ENCODE assay signal across 10 cellular contexts in genomic region chr3:9791127-9791526, GRCh38. TPM values are rescaled to one million over a fixed set of nuclear protein-coding genes. Genes with fewer than 3 reads are reported as not detected.
A peak's percentile ranks its signal among the peaks of the same experiment; 100 is the strongest.
DNase-seq lines count a peak whose midpoint lies in the region; ATAC-seq and TF ChIP-seq lines count a peak whose summit lies in the region.
"Had no signal": no experiment of that assay in that cellular context is flagged by ENCODE, and none has a peak within 500 bp of the region (broad histone marks: within the 10 kb centered on the region; RNA-seq: fewer than 3 reads in every experiment).

No MANE protein-coding gene starts in this region.

- peak overlapping the region in 1 of 2 donors; percentile 99 for H3K27ac Mint-ChIP-seq in effector memory CD8-positive, alpha-beta T cell

- TF ChIP-seq POLR2A in prostate gland (IDR thresholded peaks at IDR 0.05), result no peak

- no peaks in the 10 kb centered on the region for H3K27me3 Mint-ChIP-seq in effector memory CD8-positive, alpha-beta T cell

- H3K4me3 Mint-ChIP-seq in effector memory CD8-positive, alpha-beta T cell, result peak overlapping the region; percentile 40 to 82

- TF ChIP-seq CTCF in prostate gland (IDR thresholded peaks at IDR 0.05), result no peak

- H3K4me1 Mint-ChIP-seq in effector memory CD8-positive, alpha-beta T cell (ENCODE audit: low read depth in 2 of 2), result peaks cover 34 to 37% of the 10 kb centered on the region in 2 donors

- DNase-seq in NT2/D1 (ENCODE audit: low read depth, low spot score) (no peak), prostate gland (ENCODE audit: low spot score) (no peak), NK-92 (lab: John Stamatoyannopoulos, UW; ENCODE audit: unreplicated experiment) (no peak), HEK293T (ENCODE audit: extremely low spot score) (no peak), epidermal melanocyte (ENCODE audit: insufficient read length, low spot score) (no peak)
- DNase-seq in effector memory CD8-positive, alpha-beta T cell, result no peak
- DNase-seq: activated CD4-positive, alpha-beta T cell treated with anti-CD3 and anti-CD28 coated beads, Interleukin-2, amount 50 U/mL, for 4 hours; HCEC 1CT had no signal

- H3K36me3 Mint-ChIP-seq in effector memory CD8-positive, alpha-beta T cell (ENCODE audit: insufficient read depth), result peaks cover 55% of the 10 kb centered on the region

- H3K4me1 ChIP-seq in NT2/D1 (ENCODE audit: insufficient read depth, insufficient read length) (no peaks in the 10 kb centered on the region), prostate gland (replicated peaks) (no peaks in the 10 kb centered on the region)

- POLR2A ChIA-PET in HEK293T (lab: Yijun Ruan, JAX), result no interaction called here

- no peaks in the 10 kb centered on the region for H3K9me3 ChIP-seq in NT2/D1 (ENCODE audit: insufficient read depth, low read length)
- H3K9me3 ChIP-seq in prostate gland, result no peaks in the 10 kb centered on the region

- no peak for ATAC-seq in effector memory CD8-positive, alpha-beta T cell (replicated peaks)
- no peak for ATAC-seq in GM18858 (IDR thresholded peaks at IDR 0.05; ENCODE audit: unreplicated experiment)

- CTCF ChIA-PET in HEK293T (lab: Yijun Ruan, JAX), result no interaction called here

- peak overlapping the region; percentile 87 for H3K9ac ChIP-seq in NT2/D1 (ENCODE audit: insufficient read length, low read depth)

- peaks cover 59% of the 10 kb centered on the region for H3K36me3 ChIP-seq in NT2/D1 (ENCODE audit: insufficient read depth, insufficient read length, low read length)
- peaks cover 8 to 13% of the 10 kb centered on the region in 2 donors for H3K36me3 ChIP-seq in prostate gland

- intact Hi-C loops in prostate gland (cut with DNase I), result no loop called here

- 80% methylated on average over 11 of the region's 11 CpGs for whole genome bisulfite sequencing in prostate gland

- H3K27ac ChIP-seq in prostate gland, result peak overlapping the region; percentile 95 to 96

- H3K27me3 ChIP-seq in NT2/D1 (ENCODE audit: insufficient read depth, insufficient read length) (no peaks in the 10 kb centered on the region), prostate gland (replicated peaks; ENCODE audit: insufficient read depth) (no peaks in the 10 kb centered on the region)

- no peaks in the 10 kb centered on the region for H3K9me3 Mint-ChIP-seq in effector memory CD8-positive, alpha-beta T cell

- H3K4me3 ChIP-seq in GM08714 (ENCODE audit: low read length) (peak overlapping the region; percentile 94; the same call in 1 of the 2 replicates), NT2/D1 (ENCODE audit: insufficient read length, low read depth) (no peak overlapping the region), prostate gland (peak overlapping the region in 1 of 2 donors; percentile 97)

TF ChIP-seq in HEK293T, 16 proteins besides CTCF, POLR2A, EP300 and RAD21:
- TF ChIP-seq PKNOX1 (IDR thresholded peaks at IDR 0.05) (no peak), FOXK2 (IDR thresholded peaks at IDR 0.05) (no peak), HDGF (IDR thresholded peaks at IDR 0.05; ENCODE audit: borderline replicate concordance) (no peak), FOXA1 (IDR thresholded peaks at IDR 0.05) (no peak), BHLHE40 (IDR thresholded peaks at IDR 0.05; ENCODE audit: borderline replicate concordance) (no peak), LEF1 (IDR thresholded peaks at IDR 0.05; ENCODE audit: borderline replicate concordance) (no peak), L3MBTL2 (conservative IDR thresholded peaks at IDR 0.05) (no peak)

RNA-seq across cellular contexts. Expression of gene TADA3, which starts 1.1 kb away (rescaled TPM):
- total RNA-seq in prostate gland, result 100 to 1,000 TPM; 130 to 131 TPM

RNA-seq across cellular contexts. Expression of gene ARPC4, which starts 1.8 kb away (rescaled TPM):
- total RNA-seq in prostate gland, result 100 to 1,000 TPM; 121 to 152 TPM

RNA-seq across cellular contexts. Expression of gene TTLL3, which starts 18.9 kb away (rescaled TPM):
- total RNA-seq in prostate gland, result 10 to 100 TPM; 40.7 to 69.0 TPM

RNA-seq across cellular contexts. Expression of gene CAMK1, which starts 21.4 kb away (rescaled TPM):
- 100 to 1,000 TPM in 1 of 2 donors, 10 to 100 TPM in 1; 74.4 to 167 TPM for total RNA-seq in prostate gland

RNA-seq across cellular contexts. Expression of gene OGG1, which starts 41.4 kb away (rescaled TPM):
- 10 to 100 TPM; 22.6 to 38.2 TPM for total RNA-seq in prostate gland
